In the genomic region with DNA sequence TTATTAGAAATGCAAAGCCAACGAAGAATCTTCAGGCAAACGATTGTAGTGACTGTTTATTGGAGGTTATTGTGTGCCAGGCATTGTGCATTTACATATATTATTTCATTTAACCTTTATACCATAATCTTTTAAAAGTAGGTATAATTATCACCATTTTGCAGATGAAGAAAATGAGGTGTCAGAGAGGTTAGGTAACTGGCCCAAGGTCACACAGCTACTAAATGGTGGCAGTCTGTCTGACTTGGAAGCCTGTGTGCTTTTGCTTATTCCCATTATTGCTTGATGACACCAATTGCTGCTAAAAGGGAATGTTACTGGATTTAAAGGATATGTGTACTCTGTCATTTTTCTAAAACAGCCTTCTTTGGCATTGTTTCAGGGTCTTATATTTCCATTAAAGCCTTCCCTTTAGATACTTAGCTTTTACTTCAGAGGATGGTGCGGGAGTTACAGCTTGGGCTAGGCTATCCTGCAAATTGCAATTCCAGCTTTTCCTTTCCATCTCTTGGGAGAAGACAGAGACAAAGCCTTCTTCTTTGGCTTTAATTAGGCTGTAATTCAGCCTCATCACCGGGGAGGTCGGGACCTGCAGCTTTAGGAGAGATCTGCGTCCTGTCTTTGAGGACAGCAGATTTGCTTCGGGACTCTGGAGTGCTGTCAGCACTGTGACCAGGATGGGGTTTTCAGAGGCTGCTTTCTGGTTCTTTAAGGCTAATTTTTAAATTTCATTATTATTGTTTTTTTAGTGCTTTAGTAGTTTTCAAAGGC, we compare ENCODE assay signal across 1 cellular context.
TF ChIP-seq lines count a peak whose summit lies in the region.

No MANE protein-coding gene starts in this region.

TF ChIP-seq in SK-N-SH treated with all-trans-retinoic acid at 6 μM for 48 hours, 23 proteins besides CTCF, POLR2A, EP300 and RAD21 (continued from another document):
- TF ChIP-seq, protein P1, sequence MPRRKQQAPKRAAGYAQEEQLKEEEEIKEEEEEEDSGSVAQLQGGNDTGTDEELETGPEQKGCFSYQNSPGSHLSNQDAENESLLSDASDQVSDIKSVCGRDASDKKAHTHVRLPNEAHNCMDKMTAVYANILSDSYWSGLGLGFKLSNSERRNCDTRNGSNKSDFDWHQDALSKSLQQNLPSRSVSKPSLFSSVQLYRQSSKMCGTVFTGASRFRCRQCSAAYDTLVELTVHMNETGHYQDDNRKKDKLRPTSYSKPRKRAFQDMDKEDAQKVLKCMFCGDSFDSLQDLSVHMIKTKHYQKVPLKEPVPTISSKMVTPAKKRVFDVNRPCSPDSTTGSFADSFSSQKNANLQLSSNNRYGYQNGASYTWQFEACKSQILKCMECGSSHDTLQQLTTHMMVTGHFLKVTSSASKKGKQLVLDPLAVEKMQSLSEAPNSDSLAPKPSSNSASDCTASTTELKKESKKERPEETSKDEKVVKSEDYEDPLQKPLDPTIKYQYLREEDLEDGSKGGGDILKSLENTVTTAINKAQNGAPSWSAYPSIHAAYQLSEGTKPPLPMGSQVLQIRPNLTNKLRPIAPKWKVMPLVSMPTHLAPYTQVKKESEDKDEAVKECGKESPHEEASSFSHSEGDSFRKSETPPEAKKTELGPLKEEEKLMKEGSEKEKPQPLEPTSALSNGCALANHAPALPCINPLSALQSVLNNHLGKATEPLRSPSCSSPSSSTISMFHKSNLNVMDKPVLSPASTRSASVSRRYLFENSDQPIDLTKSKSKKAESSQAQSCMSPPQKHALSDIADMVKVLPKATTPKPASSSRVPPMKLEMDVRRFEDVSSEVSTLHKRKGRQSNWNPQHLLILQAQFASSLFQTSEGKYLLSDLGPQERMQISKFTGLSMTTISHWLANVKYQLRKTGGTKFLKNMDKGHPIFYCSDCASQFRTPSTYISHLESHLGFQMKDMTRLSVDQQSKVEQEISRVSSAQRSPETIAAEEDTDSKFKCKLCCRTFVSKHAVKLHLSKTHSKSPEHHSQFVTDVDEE (CRISPR knock-in tag; IDR thresholded peaks at IDR 0.05) = no peak
